8 cellular contexts compared by ENCODE assay signal in genomic region chr15:90265271-90266060, GRCh38. TPM values are rescaled to one million over a fixed set of nuclear protein-coding genes. Genes with fewer than 3 reads are reported as not detected.
DNase-seq lines count a peak whose midpoint lies in the region; ATAC-seq and TF ChIP-seq lines count a peak whose summit lies in the region.

Gene NGRN, plus strand, starts transcription at chr15:90265672. Its CDS starts 41 bp downstream, at chr15:90265713.

- peaks cover 14 to 15% of the 10 kb centered on the region in 2 experiments; a peak in 3 of 4 replicates for H3K4me1 ChIP-seq in SK-N-SH (ENCODE audit: control insufficient read depth in 1 of 2, insufficient read depth in 2 of 2, low read depth in 1 of 2, low read length in 1 of 2)

- H3K9ac ChIP-seq in SK-N-SH: peak within 1 kb of the TSS; percentile 85

- WGBS in SK-N-SH (ENCODE audit: low lambda C conversion rate): 2% methylated on average over 31 of the region's 59 CpGs

- peak; percentile 91 for DNase-seq in GM10248 (ENCODE audit: extremely low spot score)
- DNase-seq in NCI-H1092 (lab: John Stamatoyannopoulos, UW): peak; percentile 72
- peak; percentile 94 for DNase-seq in SK-N-SH
- DNase-seq in activated naive CD4-positive, alpha-beta T cell treated with anti-CD3 and anti-CD28 coated beads, Interleukin-2, amount 50 U/mL, for 16 hours: peak; percentile 92
- peak; percentile 96 for DNase-seq in globus pallidus (ENCODE audit: low spot score)
- peak; percentile 8 to 97 (median 91) for DNase-seq in nucleus accumbens (lab: John Stamatoyannopoulos, UW)
- peak; percentile 97 for DNase-seq in superior temporal gyrus (ENCODE audit: extremely low spot score)

- peak within 1 kb of the TSS; percentile 88 for H2AFZ ChIP-seq in SK-N-SH (ENCODE audit: low read depth)

- CTCF ChIA-PET in GM10248 (lab: Yijun Ruan, JAX) (interaction anchor here (1.3 to 2.1 kb wide), 2 partner anchors 26 to 28 kb away, joined by 3 to 7 read pairs; no protein-coding TSS in a partner anchor), SK-N-SH (lab: Yijun Ruan, JAX) (interaction anchor here (0.7 to 1.0 kb wide), 4 partner anchors 15 to 48 kb away, joined by 3 to 4 read pairs (median 4); partner anchors contain the start of gene TTLL13)

- peaks cover 10% of the 10 kb centered on the region for H3F3A ChIP-seq in SK-N-SH (replicated peaks; ENCODE audit: insufficient read depth)

- TF ChIP-seq CTCF in GM10248 (IDR thresholded peaks at IDR 0.05; ENCODE audit: control extremely low read depth, extremely low read depth, low read depth, missing control alignments) (no peak), SK-N-SH (IDR thresholded peaks at IDR 0.05) (no peak)

- peaks cover 49% of the 10 kb centered on the region for H3K79me2 ChIP-seq in SK-N-SH (ENCODE audit: insufficient read depth)

- peak within 1 kb of the TSS; percentile 99 for H3K4me2 ChIP-seq in SK-N-SH

- H3K4me3 ChIP-seq in SK-N-SH (ENCODE audit: low read depth in 2 of 2, low read length in 1 of 2): peak within 1 kb of the TSS; percentile 69 to 94

- H4K20me1 ChIP-seq in SK-N-SH (ENCODE audit: insufficient read depth): peaks cover 34% of the 10 kb centered on the region

- no peak for TF ChIP-seq EP300 in SK-N-SH (IDR thresholded peaks at IDR 0.05; ENCODE audit: borderline replicate concordance in 1 of 2, low read depth in 1 of 2, low read length in 1 of 2)

- peak within 1 kb of the TSS; percentile 92 to 95 for H3K27ac ChIP-seq in SK-N-SH (ENCODE audit: low read depth in 2 of 2, low read length in 1 of 2)

- H3K36me3 ChIP-seq in SK-N-SH (replicated peaks in 1 of 2; ENCODE audit: control insufficient read depth in 1 of 2, insufficient read depth in 2 of 2, low read length in 1 of 2): peaks cover 20 to 36% of the 10 kb centered on the region in 2 experiments

- peak; percentile 92 for ATAC-seq in HG02610 (IDR thresholded peaks at IDR 0.05; ENCODE audit: unreplicated experiment)

- POLR2A ChIA-PET in GM10248 (lab: Yijun Ruan, JAX) (no interaction called here), SK-N-SH (lab: Yijun Ruan, JAX) (interaction anchor here (0.6 to 1.1 kb wide), 4 partner anchors 16 to 122 kb away, joined by 3 to 8 read pairs (median 3); partner anchors contain the start of genes SEMA4B and TTLL13)

- no peaks in the 10 kb centered on the region for H3K9me2 ChIP-seq in SK-N-SH

- no peaks in the 10 kb centered on the region for H3K27me3 ChIP-seq in SK-N-SH (ENCODE audit: insufficient read depth)

- TF ChIP-seq RAD21 in SK-N-SH (IDR thresholded peaks at IDR 0.05; ENCODE audit: low read length): no peak

- H3K9me3 ChIP-seq in SK-N-SH: no peaks in the 10 kb centered on the region

TF ChIP-seq in SK-N-SH, 30 proteins besides CTCF, POLR2A, EP300 and RAD21:
- TF ChIP-seq POLR2AphosphoS5 (IDR thresholded peaks at IDR 0.05; ENCODE audit: low read depth, low read length) (peak; percentile 96), MAX (IDR thresholded peaks at IDR 0.05; ENCODE audit: low read depth) (peak; percentile 89), REST (IDR thresholded peaks at IDR 0.05; ENCODE audit: low read depth, low read length) (peak; percentile 29; the same call in 1 of the 2 replicates), SIN3A (IDR thresholded peaks at IDR 0.05; ENCODE audit: borderline replicate concordance, low read depth, low read length) (peak; percentile 72; the same call in 1 of the 2 replicates), MXI1 (IDR thresholded peaks at IDR 0.05; ENCODE audit: low read depth, low read length) (peak; percentile 79; the same call in 1 of the 2 replicates), PBX3 (IDR thresholded peaks at IDR 0.05) (no peak), GABPA (IDR thresholded peaks at IDR 0.05; ENCODE audit: low read depth) (peak; percentile 93), NRF1 (IDR thresholded peaks at IDR 0.05; ENCODE audit: low read depth, low read length) (peak; percentile 23; the same call in 1 of the 2 replicates), TAF1 (IDR thresholded peaks at IDR 0.05; ENCODE audit: borderline replicate concordance, low read depth, low read length) (peak; percentile 93), RXRA (IDR thresholded peaks at IDR 0.05; ENCODE audit: borderline replicate concordance, low read depth) (no peak), YY1 (IDR thresholded peaks at IDR 0.05; ENCODE audit: low read depth) (peak; percentile 85), ELF1 (IDR thresholded peaks at IDR 0.05) (peak; percentile 71), FOXM1 (IDR thresholded peaks at IDR 0.05; ENCODE audit: low read depth) (no peak), CHD2 (IDR thresholded peaks at IDR 0.05; ENCODE audit: low read length, partially characterized antibody) (peak; percentile 21), TCF12 (IDR thresholded peaks at IDR 0.05) (no peak)

RNA-seq across cellular contexts. Expression of gene NGRN, which starts in this region (rescaled TPM):
- polyA plus RNA-seq in SK-N-SH (2012; rRNA removed): 48.2 and 66.5 TPM in 2 replicates
- 64.3 and 64.8 TPM in 2 replicates for polyA plus RNA-seq in SK-N-SH (2012; cell fraction: cytosol; rRNA removed)
- polyA plus RNA-seq in SK-N-SH (2012; cell fraction: nucleus; rRNA removed): 26.8 and 34.3 TPM in 2 replicates

Comparison
In these comparisons a context has a peak if more than half of its experiments do, and no peak if none do; other contexts are left out.
1. Peak in every context shown above with its lines: DNase-seq, ATAC-seq, H3K4me3 ChIP-seq and H3K27ac ChIP-seq.